ENCODE assay signal across 22 cellular contexts in the genomic region with DNA sequence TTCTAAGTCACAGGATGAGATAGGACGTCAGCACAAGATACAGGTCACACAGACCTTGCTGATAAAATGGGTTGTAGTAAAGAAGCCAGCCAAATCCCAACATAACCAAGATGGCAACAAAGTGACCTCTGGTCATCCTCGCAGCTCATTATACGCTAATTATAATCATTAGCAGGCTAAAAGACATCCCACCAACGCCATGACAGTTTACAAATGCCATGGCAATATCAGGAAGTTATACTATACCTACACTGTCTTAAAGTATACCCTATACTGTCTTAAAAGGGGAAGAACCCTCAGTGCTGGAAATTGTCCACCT.
"Had no signal": no experiment of that assay in that cellular context is flagged by ENCODE, and none has a peak within 500 bp of the region (broad histone marks: within the 10 kb centered on the region; RNA-seq: fewer than 3 reads in every experiment).

No MANE protein-coding gene starts in this region.

- H3K27me3 ChIP-seq: gastrocnemius medialis, neural progenitor cell, sigmoid colon, tibial nerve, upper lobe of left lung had no signal

- H3K9ac ChIP-seq: neural progenitor cell had no signal

- DNase-seq: effector CD8-positive, alpha-beta T cell; endodermal cell; gastrocnemius medialis; head of caudate nucleus; mesendoderm; midbrain; naive thymus-derived CD4-positive, alpha-beta T cell; psoas muscle; right cardiac atrium; sigmoid colon; stimulated activated CD4-positive, alpha-beta T cell treated with anti-CD3 and anti-CD28 coated beads, Interleukin-2, amount 100 ng/mL, for 24 hours; stimulated activated CD4-positive, alpha-beta T cell treated with anti-CD3 and anti-CD28 coated beads, Interleukin-4, amount 100 ng/mL, for 24 hours; upper lobe of left lung had no signal

- H3K4me1 Mint-ChIP-seq: endodermal cell; stimulated activated effector memory CD8-positive, alpha-beta T cell treated with anti-CD3 and anti-CD28 coated beads, Interleukin-12 subunit alpha, Interleukin-12 subunit beta, amount 100 ng/mL, for 72 hours had no signal

- H3K4me1 ChIP-seq: gastrocnemius medialis, psoas muscle, sigmoid colon had no signal

- H3K27ac ChIP-seq: epithelial cell of prostate, gastrocnemius medialis, neural progenitor cell, psoas muscle, thoracic aorta, tibial nerve, upper lobe of left lung had no signal

- ATAC-seq: gastrocnemius medialis; left lobe of liver; naive thymus-derived CD4-positive, alpha-beta T cell; psoas muscle; stimulated activated effector memory CD8-positive, alpha-beta T cell treated with anti-CD3 and anti-CD28 coated beads, Interleukin-12 subunit alpha, Interleukin-12 subunit beta, amount 100 ng/mL, for 72 hours had no signal

- H3K36me3 ChIP-seq: gastrocnemius medialis, neural progenitor cell, sigmoid colon, thoracic aorta, tibial nerve, upper lobe of left lung had no signal

- H3K9me3 Mint-ChIP-seq: stimulated activated effector memory CD8-positive, alpha-beta T cell treated with anti-CD3 and anti-CD28 coated beads, Interleukin-12 subunit alpha, Interleukin-12 subunit beta, amount 100 ng/mL, for 72 hours; stimulated activated naive CD8-positive, alpha-beta T cell treated with anti-CD3 and anti-CD28 coated beads, Interleukin-15, Interleukin-2, amounts not matched to agents 100 ng/mL and 50 ng/mL, for 24 hours had no signal

- H3K4me3 Mint-ChIP-seq: endodermal cell; naive thymus-derived CD4-positive, alpha-beta T cell; nephron; neural progenitor cell; stimulated activated effector memory CD8-positive, alpha-beta T cell treated with anti-CD3 and anti-CD28 coated beads, Interleukin-12 subunit alpha, Interleukin-12 subunit beta, amount 100 ng/mL, for 72 hours; stimulated activated naive CD8-positive, alpha-beta T cell treated with anti-CD3 and anti-CD28 coated beads, Interleukin-15, Interleukin-2, amounts not matched to agents 100 ng/mL and 50 ng/mL, for 24 hours had no signal

- H3K27me3 Mint-ChIP-seq: naive thymus-derived CD4-positive, alpha-beta T cell had no signal

- H3K27ac Mint-ChIP-seq: endodermal cell; nephron; neural progenitor cell; stimulated activated effector memory CD8-positive, alpha-beta T cell treated with anti-CD3 and anti-CD28 coated beads, Interleukin-12 subunit alpha, Interleukin-12 subunit beta, amount 100 ng/mL, for 72 hours; stimulated activated naive CD8-positive, alpha-beta T cell treated with anti-CD3 and anti-CD28 coated beads, Interleukin-15, Interleukin-2, amounts not matched to agents 100 ng/mL and 50 ng/mL, for 24 hours had no signal

- H3K4me3 ChIP-seq: gastrocnemius medialis, lung, neural progenitor cell, psoas muscle, sigmoid colon, thoracic aorta, tibial nerve, upper lobe of left lung had no signal

- H3K36me3 Mint-ChIP-seq: neural progenitor cell; stimulated activated effector memory CD8-positive, alpha-beta T cell treated with anti-CD3 and anti-CD28 coated beads, Interleukin-12 subunit alpha, Interleukin-12 subunit beta, amount 100 ng/mL, for 72 hours had no signal

- H2AFZ ChIP-seq: neural progenitor cell had no signal

- H3K9me3 ChIP-seq: gastrocnemius medialis, psoas muscle, sigmoid colon, thoracic aorta, tibial nerve, upper lobe of left lung had no signal

- H3K4me2 ChIP-seq: neural progenitor cell had no signal
